Comparison of ENCODE assay signal across 1 cellular context in genomic region chr12:131902332-131903241, GRCh38.
TF ChIP-seq lines count a peak whose summit lies in the region.

No MANE protein-coding gene starts in this region.

TF ChIP-seq in WTC11, 78 proteins besides CTCF, POLR2A, EP300 and RAD21:
- TF ChIP-seq, protein P1, sequence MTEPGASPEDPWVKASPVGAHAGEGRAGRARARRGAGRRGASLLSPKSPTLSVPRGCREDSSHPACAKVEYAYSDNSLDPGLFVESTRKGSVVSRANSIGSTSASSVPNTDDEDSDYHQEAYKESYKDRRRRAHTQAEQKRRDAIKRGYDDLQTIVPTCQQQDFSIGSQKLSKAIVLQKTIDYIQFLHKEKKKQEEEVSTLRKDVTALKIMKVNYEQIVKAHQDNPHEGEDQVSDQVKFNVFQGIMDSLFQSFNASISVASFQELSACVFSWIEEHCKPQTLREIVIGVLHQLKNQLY (CRISPR knock-in tag; IDR thresholded peaks at IDR 0.05): no peak
- no peak for TF ChIP-seq HMGA2 (CRISPR knock-in tag; IDR thresholded peaks at IDR 0.05)
- TF ChIP-seq JUN (CRISPR knock-in tag; IDR thresholded peaks at IDR 0.05): no peak
- TF ChIP-seq TEAD4 (CRISPR knock-in tag; IDR thresholded peaks at IDR 0.05): no peak
- no peak for TF ChIP-seq FOXJ3 (CRISPR knock-in tag; IDR thresholded peaks at IDR 0.05; ENCODE audit: borderline replicate concordance)
- no peak for TF ChIP-seq CREM (CRISPR knock-in tag; IDR thresholded peaks at IDR 0.05)
- TF ChIP-seq OVOL2 (CRISPR knock-in tag; IDR thresholded peaks at IDR 0.05; ENCODE audit: borderline replicate concordance): no peak
- TF ChIP-seq CDX4 (CRISPR knock-in tag; IDR thresholded peaks at IDR 0.05; ENCODE audit: borderline replicate concordance): no peak
- no peak for TF ChIP-seq MAX (CRISPR knock-in tag; IDR thresholded peaks at IDR 0.05)
- TF ChIP-seq, protein P2, sequence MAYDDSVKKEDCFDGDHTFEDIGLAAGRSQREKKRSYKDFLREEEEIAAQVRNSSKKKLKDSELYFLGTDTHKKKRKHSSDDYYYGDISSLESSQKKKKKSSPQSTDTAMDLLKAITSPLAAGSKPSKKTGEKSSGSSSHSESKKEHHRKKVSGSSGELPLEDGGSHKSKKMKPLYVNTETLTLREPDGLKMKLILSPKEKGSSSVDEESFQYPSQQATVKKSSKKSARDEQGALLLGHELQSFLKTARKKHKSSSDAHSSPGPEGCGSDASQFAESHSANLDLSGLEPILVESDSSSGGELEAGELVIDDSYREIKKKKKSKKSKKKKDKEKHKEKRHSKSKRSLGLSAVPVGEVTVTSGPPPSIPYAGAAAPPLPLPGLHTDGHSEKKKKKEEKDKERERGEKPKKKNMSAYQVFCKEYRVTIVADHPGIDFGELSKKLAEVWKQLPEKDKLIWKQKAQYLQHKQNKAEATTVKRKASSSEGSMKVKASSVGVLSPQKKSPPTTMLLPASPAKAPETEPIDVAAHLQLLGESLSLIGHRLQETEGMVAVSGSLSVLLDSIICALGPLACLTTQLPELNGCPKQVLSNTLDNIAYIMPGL (CRISPR knock-in tag; IDR thresholded peaks at IDR 0.05): no peak
TF ChIP-seq in WTC11: peak in this region for 0.
